7 cellular contexts compared by ENCODE assay signal in the genomic region with DNA sequence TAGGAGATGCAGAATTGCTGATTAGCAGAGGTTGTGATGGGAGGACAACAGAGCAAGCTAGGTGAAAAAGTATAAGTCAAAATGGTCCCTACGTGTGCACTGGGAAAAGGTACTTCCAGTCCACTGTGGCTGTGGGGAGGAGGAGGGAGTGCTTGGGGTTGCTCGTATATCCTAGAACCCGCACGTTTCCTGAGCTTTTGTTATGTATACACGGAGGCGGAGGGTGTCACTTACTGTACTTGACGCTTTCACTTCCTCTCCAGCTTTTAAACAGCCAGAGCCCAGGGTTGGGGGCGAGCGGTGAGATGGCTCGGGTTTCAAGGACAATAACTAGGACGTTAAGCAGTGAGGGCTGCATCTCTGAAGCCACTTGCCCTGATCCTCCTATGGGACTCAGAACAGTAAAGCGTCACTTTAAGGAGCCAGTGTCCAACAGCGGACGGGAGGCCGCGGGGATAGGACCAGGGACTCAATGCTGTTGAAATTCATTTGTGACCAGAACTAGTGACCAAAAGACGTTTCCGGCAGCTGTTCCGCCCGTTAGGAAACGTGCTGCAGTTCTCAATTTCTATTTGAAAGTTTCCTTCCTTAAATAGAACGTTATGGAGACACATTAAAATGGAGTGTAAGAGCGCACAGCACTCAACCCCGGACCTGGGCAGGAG. TPM values are rescaled to one million over a fixed set of nuclear protein-coding genes. Genes with fewer than 3 reads are reported as not detected.
A peak's percentile ranks its signal among the peaks of the same experiment; 100 is the strongest.
DNase-seq lines count a peak whose midpoint lies in the region; ATAC-seq and TF ChIP-seq lines count a peak whose summit lies in the region.

No MANE protein-coding gene starts in this region.

- H3K27me3 ChIP-seq in endocrine pancreas (ENCODE audit: control insufficient read depth, insufficient read depth, low read length) (no peaks in the 10 kb centered on the region), lung (ENCODE audit: control insufficient read depth, insufficient read depth) (no peaks in the 10 kb centered on the region), thyroid gland (no peaks in the 10 kb centered on the region)

- TF ChIP-seq POLR2A in thyroid gland (IDR thresholded peaks at IDR 0.05) = peak in 1 of 2 donors; percentile 5

- TF ChIP-seq CTCF in lung (IDR thresholded peaks at IDR 0.05; ENCODE audit: control extremely low read depth, extremely low read depth) (no peak), thyroid gland (IDR thresholded peaks at IDR 0.05) (no peak)

- DNase-seq in NCI-H1417 treated with DMSO at 0.1 percent for 48 hours (lab: John Stamatoyannopoulos, UW) = peak; percentile 26
- DNase-seq in SW480 (ENCODE audit: low spot score) = peak; percentile 94
- peak; percentile 59 for DNase-seq in lung (ENCODE audit: low spot score)
- peak; percentile 31 to 34 for DNase-seq in thyroid gland

- 0% methylated on average over 24 of the region's 24 CpGs for WGBS in lung, 2 donors
- 0 to 1% methylated on average over 24 of the region's 24 CpGs for WGBS in thyroid gland, 2 donors

- peak overlapping the region; percentile 97 for H3K9ac ChIP-seq in endocrine pancreas (ENCODE audit: control insufficient read depth, insufficient read depth, low read length)

- H3K9me3 ChIP-seq in endocrine pancreas (ENCODE audit: control insufficient read depth, low read length) (no peaks in the 10 kb centered on the region), lung (ENCODE audit: control insufficient read depth in 2 of 2, insufficient read depth in 1 of 2, low read length in 1 of 2) (no peaks in the 10 kb centered on the region), thyroid gland (no peaks in the 10 kb centered on the region)

- intact Hi-C loops in thyroid gland (cut with DNase I) = no loop called here

- H3K4me3 ChIP-seq in endocrine pancreas (ENCODE audit: control insufficient read depth, insufficient read depth, low read length) = peak overlapping the region; percentile 97
- H3K4me3 ChIP-seq in lung = peak overlapping the region; percentile 50
- H3K4me3 ChIP-seq in thyroid gland (replicated peaks in 1 of 3) = peak overlapping the region; percentile 13 to 89 (median 62)

- ATAC-seq in GM18498 (IDR thresholded peaks at IDR 0.05; ENCODE audit: unreplicated experiment) (peak; percentile 64), HG02759 (IDR thresholded peaks at IDR 0.05; ENCODE audit: unreplicated experiment) (peak; percentile 53), lung (ENCODE audit: insufficient read depth, low FRiP score) (peak; percentile 16)

- H3K4me1 ChIP-seq in endocrine pancreas (ENCODE audit: control insufficient read depth, insufficient read depth, low read length) = peaks cover 14% of the 10 kb centered on the region
- peaks cover 0 to 2% of the 10 kb centered on the region in 2 donors for H3K4me1 ChIP-seq in lung (ENCODE audit: control insufficient read depth in 2 of 2, insufficient read depth in 2 of 2, low read length in 2 of 2)
- H3K4me1 ChIP-seq in thyroid gland = peaks cover 0 to 5% of the 10 kb centered on the region in 2 donors

- H3K36me3 ChIP-seq in endocrine pancreas (ENCODE audit: control insufficient read depth, insufficient read depth, low read length) (no peaks in the 10 kb centered on the region), lung (ENCODE audit: control insufficient read depth in 2 of 2, insufficient read depth in 2 of 2, low read length in 2 of 2) (no peaks in the 10 kb centered on the region), thyroid gland (no peaks in the 10 kb centered on the region)

- H3K27ac ChIP-seq in lung (ENCODE audit: low read depth in 1 of 2, low read length in 1 of 2) (peak overlapping the region; percentile 85 to 97), thyroid gland (peak overlapping the region; percentile 80 to 87 (median 81))

RNA-seq across cellular contexts. Expression of a gene that starts 1.0 kb away (rescaled TPM):
- 10 to 100 TPM; 62.8 to 85.3 TPM for total RNA-seq in lung
- 10 to 100 TPM; 12.7 to 27.4 TPM for polyA plus RNA-seq in lung
- total RNA-seq in thyroid gland = 10 to 100 TPM in 1 of 4 donors, 1 to 10 TPM in 3; 5.9 to 18.6 (median 9.4) TPM

Comparison
In these comparisons a context has a peak if more than half of its experiments do, and no peak if none do; other contexts are left out.
1. Peak in every context shown above with its lines: DNase-seq, ATAC-seq, H3K4me3 ChIP-seq and H3K27ac ChIP-seq.
2. DNase-seq: peak in every context shown above with its lines; median percentile 94 in SW480; 59 in lung; 32 in thyroid gland; 26 in NCI-H1417 treated with DMSO at 0.1 percent for 48 hours.